25 cellular contexts compared by ENCODE assay signal in genomic region chr12:100992194-100992593, GRCh38.
"Had no signal": no experiment of that assay in that cellular context is flagged by ENCODE, and none has a peak within 500 bp of the region (broad histone marks: within the 10 kb centered on the region; RNA-seq: fewer than 3 reads in every experiment).

No MANE protein-coding gene starts in this region.

- H3K4me3 ChIP-seq: stomach, suprapubic skin, testis, thoracic aorta, thyroid gland, tibial artery, tibial nerve, transverse colon, upper lobe of left lung, upper lobe of right lung, uterus, vagina had no signal

- H3K36me3 ChIP-seq: stomach, suprapubic skin, thoracic aorta, thyroid gland, tibial artery, tibial nerve, transverse colon, upper lobe of left lung, upper lobe of right lung, uterus, vagina had no signal

- H3K4me1 ChIP-seq: suprapubic skin, thyroid gland, tibial nerve, transverse colon, upper lobe of left lung, upper lobe of right lung, uterus, vagina had no signal

- FAIRE-seq: urothelium cell line had no signal

- DNase-seq: stimulated activated CD4-positive, alpha-beta T cell treated with anti-CD3 and anti-CD28 coated beads, Interleukin-2, amount 100 ng/mL, for 48 hours; stimulated activated CD4-positive, alpha-beta T cell treated with anti-CD3 and anti-CD28 coated beads, Interleukin-4, amount 100 ng/mL, for 1 hour; stimulated activated CD4-positive, alpha-beta T cell treated with anti-CD3 and anti-CD28 coated beads, Interleukin-4, amount 100 ng/mL, for 24 hours; stimulated activated CD4-positive, alpha-beta T cell treated with anti-CD3 and anti-CD28 coated beads, Interleukin-4, amount 100 ng/mL, for 4 hours; stimulated activated CD8-positive, alpha-beta memory T cell treated with anti-CD3 and anti-CD28 coated beads, Interleukin-4, amount 100 ng/mL, for 48 hours; stimulated activated naive B cell treated with anti-CD40 and anti-IgM and Interleukin-4, amounts not matched to agents 10 μg/mL and 1 μg/mL and 100 μg/mL, for 72 hours; stimulated activated naive CD4-positive, alpha-beta T cell; stimulated activated naive CD4-positive, alpha-beta T cell treated with Interleukin-2 at 50 U/mL for 16 hours; stimulated activated naive CD8-positive, alpha-beta T cell treated with anti-CD3 and anti-CD28 coated beads, Interleukin-15, amount 100 ng/mL, for 72 hours; stimulated activated naive CD8-positive, alpha-beta T cell treated with anti-CD3 and anti-CD28 coated beads, Interleukin-15, Interleukin-2, amounts not matched to agents 100 U/mL and 50 U/mL, for 24 hours; stomach; substantia nigra; testis; thyroid gland; tibial artery; transverse colon; trophoblast cell; upper lobe of left lung; upper lobe of right lung; uterus had no signal

- H3K27me3 ChIP-seq: stomach, suprapubic skin, testis, thyroid gland, tibial artery, tibial nerve, transverse colon, upper lobe of left lung, upper lobe of right lung, uterus, vagina had no signal

- H3K9me3 ChIP-seq: stomach, suprapubic skin, testis, thoracic aorta, thyroid gland, tibial artery, tibial nerve, transverse colon, upper lobe of left lung, upper lobe of right lung, uterus, vagina had no signal

- H3K27ac ChIP-seq: stomach, suprapubic skin, testis, thoracic aorta, thyroid gland, tibial artery, tibial nerve, transverse colon, upper lobe of left lung, upper lobe of right lung, uterus, vagina had no signal
